In genomic region chr5:77963795-77964194, GRCh38 we compare ENCODE assay signal across 7 cellular contexts.
"Had no signal": no experiment of that assay in that cellular context is flagged by ENCODE, and none has a peak within 500 bp of the region (broad histone marks: within the 10 kb centered on the region; RNA-seq: fewer than 3 reads in every experiment).

No MANE protein-coding gene starts in this region.

- H3K4me3 ChIP-seq: GM12878 had no signal

- FAIRE-seq: G401.6, GM12878, GM12892, GM18507, GM19239 had no signal

- ATAC-seq: GM12878 had no signal

- DNase-seq: GDM1, GF-D8 had no signal
